ENCODE assay signal across 8 cellular contexts in the genomic region with DNA sequence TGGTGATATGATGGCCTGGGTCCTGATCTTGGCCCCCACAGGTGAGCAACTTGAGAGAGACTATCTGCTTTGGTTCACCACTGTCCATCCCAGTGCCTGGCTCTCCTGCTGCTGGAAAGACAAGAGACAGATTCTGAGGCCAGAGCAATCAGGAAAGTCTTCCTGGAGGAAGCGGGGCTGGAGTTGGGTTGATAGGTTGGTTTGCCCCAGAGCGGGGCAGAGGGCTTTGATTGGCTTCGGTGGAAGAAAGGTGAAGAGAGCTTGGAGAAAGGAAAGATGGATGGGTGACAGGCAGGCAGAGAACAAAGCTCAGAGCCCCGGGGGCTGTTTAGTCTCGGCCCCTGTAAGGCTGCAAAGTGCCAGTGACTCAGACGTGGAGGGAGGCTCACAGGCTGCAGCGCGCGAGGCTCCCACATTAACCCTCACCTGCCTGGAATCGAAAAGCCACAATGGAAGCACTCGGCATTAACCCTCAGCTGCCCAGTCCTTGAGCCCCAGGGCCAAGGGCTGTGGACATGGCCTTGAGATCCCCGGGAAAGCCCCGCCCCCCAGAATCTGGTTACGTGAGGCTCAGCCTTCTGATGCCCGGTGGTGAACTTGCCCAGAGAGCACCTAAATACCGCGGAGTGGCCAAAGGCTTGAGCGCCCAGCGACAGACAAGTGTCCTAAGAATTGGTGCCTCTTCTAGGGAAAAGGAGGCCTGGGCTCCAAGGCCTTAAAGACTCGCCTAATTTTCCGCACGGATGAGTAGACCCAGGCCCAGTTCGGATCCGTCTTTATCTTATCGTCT. TPM values are rescaled to one million over a fixed set of nuclear protein-coding genes. Genes with fewer than 3 reads are reported as not detected.
DNase-seq lines count a peak whose midpoint lies in the region; ATAC-seq and FAIRE-seq lines count a peak whose summit lies in the region.

No MANE protein-coding gene starts in this region.

- H3K4me1 ChIP-seq in ES-I3 (ENCODE audit: insufficient read depth, low read length), result peaks cover 4% of the 10 kb centered on the region; the same call in 1 of the 2 replicates
- no peaks in the 10 kb centered on the region for H3K4me1 ChIP-seq in mesendoderm (ENCODE audit: control insufficient read depth, low read depth, low read length)

- FAIRE-seq in urothelium cell line (lab: Jason Lieb, UNC), result no peak

- H2AK5ac ChIP-seq in mesendoderm (ENCODE audit: low read length), result no peak overlapping the region

- H3K9me3 ChIP-seq in ES-I3 (ENCODE audit: control insufficient read depth, insufficient read depth, low read length), result no peaks in the 10 kb centered on the region

- H3K4me2 ChIP-seq in mesendoderm (ENCODE audit: low read length), result peak overlapping the region; percentile 3

- H4K8ac ChIP-seq in mesendoderm (ENCODE audit: low read depth, low read length), result no peak overlapping the region

- H3K36me3 ChIP-seq in ES-I3 (ENCODE audit: insufficient read depth, low read length) (no peaks in the 10 kb centered on the region), mesendoderm (ENCODE audit: control insufficient read depth, insufficient read depth, low read length) (no peaks in the 10 kb centered on the region)

- H3K27me3 Mint-ChIP-seq in dendritic cell treated with granulocyte-macrophage colony-stimulating factor and Interleukin-4, amounts not matched to agents 40 ng/mL and 50 ng/mL, for 4 days, result no peaks in the 10 kb centered on the region

- peak overlapping the region; percentile 28 for H3K4me3 Mint-ChIP-seq in dendritic cell treated with granulocyte-macrophage colony-stimulating factor and Interleukin-4, amounts not matched to agents 40 ng/mL and 50 ng/mL, for 4 days

- H3K36me3 Mint-ChIP-seq in dendritic cell treated with granulocyte-macrophage colony-stimulating factor and Interleukin-4, amounts not matched to agents 40 ng/mL and 50 ng/mL, for 4 days (ENCODE audit: low read depth), result no peaks in the 10 kb centered on the region

- no peaks in the 10 kb centered on the region for H3K9me3 Mint-ChIP-seq in dendritic cell treated with granulocyte-macrophage colony-stimulating factor and Interleukin-4, amounts not matched to agents 40 ng/mL and 50 ng/mL, for 4 days

- H2BK15ac ChIP-seq in mesendoderm (replicated peaks; ENCODE audit: low read depth), result no peak overlapping the region

- H3K18ac ChIP-seq in mesendoderm (ENCODE audit: low read length), result peak overlapping the region; percentile 96

- no peaks in the 10 kb centered on the region for H3K79me1 ChIP-seq in mesendoderm (ENCODE audit: low read length)

- ATAC-seq in HG03095 (IDR thresholded peaks at IDR 0.05; ENCODE audit: unreplicated experiment) (no peak), HG03571 (IDR thresholded peaks at IDR 0.05; ENCODE audit: unreplicated experiment) (no peak), GM18511 (IDR thresholded peaks at IDR 0.05; ENCODE audit: unreplicated experiment) (no peak)

- peak; percentile 72 for DNase-seq in NCI-H69 (lab: John Stamatoyannopoulos, UW)
- DNase-seq in mesendoderm, result peak; percentile 90
- DNase-seq in urothelium cell line (ENCODE audit: low spot score), result peak; percentile 73

- H3K27me3 ChIP-seq in mesendoderm (ENCODE audit: insufficient read depth, low read length, poor library complexity), result no peaks in the 10 kb centered on the region

- peaks cover 47% of the 10 kb centered on the region for H3K4me1 Mint-ChIP-seq in dendritic cell treated with granulocyte-macrophage colony-stimulating factor and Interleukin-4, amounts not matched to agents 40 ng/mL and 50 ng/mL, for 4 days (ENCODE audit: low read depth)

- H3K4ac ChIP-seq in mesendoderm (ENCODE audit: low read depth, low read length), result no peak overlapping the region

- no peak overlapping the region for H3K27ac ChIP-seq in mesendoderm (ENCODE audit: low read depth, low read length)

- H3K9ac ChIP-seq in ES-I3 (ENCODE audit: low read depth, low read length) (peak overlapping the region; percentile 67), mesendoderm (ENCODE audit: low read length) (peak overlapping the region; percentile 86)

- H3K4me3 ChIP-seq in mesendoderm (ENCODE audit: low read length), result no peak overlapping the region

- intact Hi-C loops in dendritic cell treated with granulocyte-macrophage colony-stimulating factor and Interleukin-4, amounts not matched to agents 40 ng/mL and 50 ng/mL, for 4 days (cut with micrococcal nuclease), result no loop called here

- WGBS in mesendoderm (ENCODE audit: extremely low coverage, insufficient coverage, low lambda C conversion rate), result no CpG with 5 or more reads among the region's 25 CpGs

- peak overlapping the region; percentile 11 for H3K56ac ChIP-seq in mesendoderm (ENCODE audit: low read length)

- no peak overlapping the region for H4K5ac ChIP-seq in mesendoderm (ENCODE audit: low read length)

- H2BK5ac ChIP-seq in mesendoderm (ENCODE audit: low read length), result no peak overlapping the region

- no peaks in the 10 kb centered on the region for H3K79me2 ChIP-seq in mesendoderm (ENCODE audit: control insufficient read depth, insufficient read depth, low read length)

- H2BK120ac ChIP-seq in mesendoderm (ENCODE audit: low read depth, low read length), result no peak overlapping the region

- H3K23ac ChIP-seq in mesendoderm (ENCODE audit: low read length), result no peak overlapping the region

- H3K27ac Mint-ChIP-seq in dendritic cell treated with granulocyte-macrophage colony-stimulating factor and Interleukin-4, amounts not matched to agents 40 ng/mL and 50 ng/mL, for 4 days, result peak overlapping the region; percentile 56

RNA-seq across cellular contexts. Expression of gene CPNE2, which starts 1.0 kb away (rescaled TPM):
- polyA plus RNA-seq in mesendoderm (2013, experiment 1 of 2), result 8.8 TPM
- polyA plus RNA-seq in mesendoderm (2013, experiment 2 of 2), result 9.5 TPM
